In genomic region chr16:2425825-2426430, GRCh38 we compare ENCODE assay signal across 20 cellular contexts. TPM values are rescaled to one million over a fixed set of nuclear protein-coding genes. Genes with fewer than 3 reads are reported as not detected.
"Had no signal": no experiment of that assay in that cellular context is flagged by ENCODE, and none has a peak within 500 bp of the region (broad histone marks: within the 10 kb centered on the region; RNA-seq: fewer than 3 reads in every experiment).

No MANE protein-coding gene starts in this region.

- FAIRE-seq: endothelial cell of umbilical vein, islet of Langerhans, small intestine had no signal

- H3K4me3 Mint-ChIP-seq: endodermal cell had no signal

- H3K27ac Mint-ChIP-seq: endodermal cell; naive thymus-derived CD4-positive, alpha-beta T cell had no signal

- H3K4me3 ChIP-seq: colonic mucosa, stomach, thoracic aorta, transverse colon had no signal

- H3K27me3 ChIP-seq: colonic mucosa, stomach, transverse colon had no signal

- H3K36me3 ChIP-seq: colonic mucosa, neutrophil, stomach, thoracic aorta, transverse colon had no signal

- DNase-seq: colonic mucosa; effector CD4-positive, alpha-beta T cell; endodermal cell; erythroblast; foreskin keratinocyte; naive thymus-derived CD4-positive, alpha-beta T cell; small intestine; stimulated activated CD4-positive, alpha-beta T cell treated with anti-CD3 and anti-CD28 coated beads, Interleukin-12 subunit alpha, Interleukin-12 subunit beta, amount 100 ng/mL, for 4 hours; stimulated activated naive CD4-positive, alpha-beta T cell; stomach; transverse colon had no signal

- H3K9me3 ChIP-seq: colonic mucosa, neutrophil, stomach, thoracic aorta, transverse colon had no signal

- H3K27ac ChIP-seq: colonic mucosa, foreskin keratinocyte, neutrophil, stomach, thoracic aorta, transverse colon had no signal

- H3K9me3 Mint-ChIP-seq: endodermal cell; naive thymus-derived CD4-positive, alpha-beta T cell had no signal

- ATAC-seq: foreskin keratinocyte; left lobe of liver; naive thymus-derived CD4-positive, alpha-beta T cell had no signal

RNA-seq across cellular contexts. Expression of gene TEDC2, which starts 34.0 kb away (rescaled TPM):
- total RNA-seq: mesenteric fat pad, mononuclear cell had no signal

RNA-seq across cellular contexts. Expression of gene NTN3, which starts 45.2 kb away (rescaled TPM):
- total RNA-seq: colonic mucosa; mesenteric fat pad; mononuclear cell; naive thymus-derived CD4-positive, alpha-beta T cell; pulmonary artery endothelial cell; transverse colon had no signal
- polyA plus RNA-seq: endothelial cell of umbilical vein; foreskin keratinocyte; mammary epithelial cell; naive thymus-derived CD4-positive, alpha-beta T cell; stomach had no signal
